In the genomic region with DNA sequence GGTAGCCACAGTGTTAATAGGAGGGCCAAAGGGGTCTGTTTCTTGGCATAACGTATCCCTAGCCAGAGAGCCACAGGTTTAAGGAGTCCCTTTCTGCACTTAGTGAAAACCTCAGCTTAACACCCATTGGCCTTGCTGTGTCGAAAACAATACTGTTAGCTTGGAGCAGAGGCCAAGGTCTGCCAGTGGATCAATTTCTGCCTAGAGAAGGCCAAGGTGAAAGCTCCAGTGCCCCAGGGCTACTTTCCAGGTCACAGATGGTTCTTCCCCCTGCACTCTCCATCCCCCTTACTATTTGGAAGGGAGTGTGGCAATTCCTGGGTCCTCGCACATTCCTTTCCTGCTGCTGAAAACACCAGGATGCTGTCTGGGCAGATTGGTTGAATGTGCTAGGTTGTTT, we compare ENCODE assay signal across 29 cellular contexts.
"Had no signal": no experiment of that assay in that cellular context is flagged by ENCODE, and none has a peak within 500 bp of the region (broad histone marks: within the 10 kb centered on the region; RNA-seq: fewer than 3 reads in every experiment).

No MANE protein-coding gene starts in this region.

- FAIRE-seq: astrocyte, endothelial cell of umbilical vein had no signal

- H3K27me3 Mint-ChIP-seq: activated naive CD8-positive, alpha-beta T cell treated with anti-CD3 and anti-CD28 coated beads for 36 hours had no signal

- H3K27ac ChIP-seq: breast epithelium, colonic mucosa, dorsolateral prefrontal cortex, hepatocyte, stomach had no signal

- H3K36me3 Mint-ChIP-seq: activated naive CD8-positive, alpha-beta T cell treated with anti-CD3 and anti-CD28 coated beads for 36 hours; WTC11 had no signal

- DNase-seq: activated CD4-positive, alpha-beta T cell treated with anti-CD3 and anti-CD28 coated beads for 36 hours; activated CD4-positive, alpha-beta T cell treated with anti-CD3 and anti-CD28 coated beads, Interleukin-2, amount 50 U/mL, for 4 hours; activated CD8-positive, alpha-beta memory T cell treated with anti-CD3 and anti-CD28 coated beads for 24 hours; activated CD8-positive, alpha-beta memory T cell treated with anti-CD3 and anti-CD28 coated beads, Interleukin-2, amount 50 U/mL, for 4 hours; activated naive CD4-positive, alpha-beta T cell treated with Interleukin-2 at 50 U/mL for 16 hours; activated naive CD8-positive, alpha-beta T cell treated with anti-CD3 and anti-CD28 coated beads for 36 hours; activated T-cell treated with anti-CD3 and anti-CD28 coated beads, Interleukin-2, amount 50 U/mL, for 4 hours; colonic mucosa; dorsolateral prefrontal cortex; effector memory CD8-positive, alpha-beta T cell; foreskin melanocyte; kidney glomerular epithelial cell; mammary epithelial cell; nephron progenitor cell; occipital lobe; stimulated activated CD4-positive, alpha-beta T cell treated with anti-CD3 and anti-CD28 coated beads, Interleukin-1b, Interleukin-23, amount 100 ng/mL, for 48 hours; stomach; T1000; trophoblast cell had no signal

- H3K4me2 ChIP-seq: hepatocyte had no signal

- H3K9me3 ChIP-seq: breast epithelium, colonic mucosa, left ventricle myocardium inferior, stomach, testis had no signal

- H3K4me3 ChIP-seq: breast epithelium, colonic mucosa, dorsolateral prefrontal cortex, hepatocyte, left ventricle myocardium inferior, skin epidermis, stomach, testis had no signal

- H3K9me3 Mint-ChIP-seq: activated T-cell treated with anti-CD3 and anti-CD28 coated beads, Interleukin-2, amount 50 U/mL, for 4 hours; activated T-helper 2 cell treated with anti-CD3 and anti-CD28 coated beads, Interferon-gamma antibody, Interleukin-2, Interleukin-4, amounts not matched to agents 10 μg/mL and 5 μg/mL and 100 μg/mL, durations not matched to agents 14 hours and 24 hours and 36 hours had no signal

- H3K4me1 ChIP-seq: breast epithelium, colonic mucosa had no signal

- H3K4me3 Mint-ChIP-seq: activated CD4-positive, alpha-beta T cell treated with anti-CD3 and anti-CD28 coated beads for 36 hours; activated naive CD8-positive, alpha-beta T cell treated with anti-CD3 and anti-CD28 coated beads for 36 hours; activated T-cell treated with anti-CD3 and anti-CD28 coated beads, Interleukin-2, amount 50 U/mL, for 4 hours; effector memory CD8-positive, alpha-beta T cell; nephron progenitor cell; T-helper 1 cell treated with Interleukin-12 subunit alpha and Interleukin-12 subunit beta and Interleukin-4 antibody, amounts not matched to agents 30 μg/mL and 1 μg/mL, for 36 hours; WTC11 had no signal

- H3K79me2 ChIP-seq: hepatocyte had no signal

- H3K4me1 Mint-ChIP-seq: activated CD4-positive, alpha-beta T cell treated with anti-CD3 and anti-CD28 coated beads for 36 hours; activated naive CD8-positive, alpha-beta T cell treated with anti-CD3 and anti-CD28 coated beads for 36 hours had no signal

- H3K36me3 ChIP-seq: breast epithelium, colonic mucosa, left ventricle myocardium inferior, stomach had no signal

- H2AFZ ChIP-seq: hepatocyte had no signal

- H3K27ac Mint-ChIP-seq: activated CD4-positive, alpha-beta T cell treated with anti-CD3 and anti-CD28 coated beads for 36 hours; activated naive CD8-positive, alpha-beta T cell treated with anti-CD3 and anti-CD28 coated beads for 36 hours; activated T-helper 2 cell treated with anti-CD3 and anti-CD28 coated beads, Interferon-gamma antibody, Interleukin-2, Interleukin-4, amounts not matched to agents 10 μg/mL and 5 μg/mL and 100 μg/mL, durations not matched to agents 14 hours and 24 hours and 36 hours; effector memory CD8-positive, alpha-beta T cell; nephron progenitor cell; T-helper 1 cell treated with Interleukin-12 subunit alpha and Interleukin-12 subunit beta and Interleukin-4 antibody, amounts not matched to agents 30 μg/mL and 1 μg/mL, for 36 hours; WTC11 had no signal

- H3K27me3 ChIP-seq: breast epithelium, colonic mucosa, dorsolateral prefrontal cortex, hepatocyte, stomach, testis had no signal
